8 cellular contexts compared by ENCODE assay signal in the genomic region with DNA sequence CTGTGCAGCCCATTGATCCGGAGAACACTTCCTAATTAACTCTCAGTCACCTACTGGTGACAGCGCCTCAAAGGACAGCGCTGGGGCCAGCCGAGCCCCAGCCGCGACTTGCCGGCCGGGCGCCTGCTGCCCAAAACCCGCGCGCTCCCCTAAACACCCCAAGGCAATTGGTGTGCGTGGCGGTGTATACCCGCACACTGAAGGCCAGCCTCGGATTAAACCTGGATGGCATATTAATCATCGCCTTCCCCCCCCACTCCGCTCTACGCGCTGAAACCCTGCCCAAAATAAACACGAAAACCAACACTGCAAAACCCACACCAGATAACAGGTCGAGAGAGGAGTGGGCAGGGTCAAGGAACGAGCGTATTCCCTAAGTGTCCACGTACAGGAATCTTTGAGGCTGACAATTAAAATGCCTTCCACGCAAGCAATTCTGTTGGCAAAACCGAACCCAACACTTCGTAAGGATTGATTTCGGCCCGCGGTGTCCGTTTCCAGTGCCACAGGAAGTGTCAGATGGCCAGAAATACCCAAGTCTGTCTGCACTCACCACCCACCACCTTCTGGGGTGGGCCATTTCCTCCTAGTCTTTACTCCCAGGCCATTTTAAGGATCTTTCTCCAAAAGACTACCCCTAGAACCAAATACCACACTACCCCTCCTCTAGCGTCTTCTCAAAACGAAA. TPM values are rescaled to one million over a fixed set of nuclear protein-coding genes. Genes with fewer than 3 reads are reported as not detected.
DNase-seq lines count a peak whose midpoint lies in the region; ATAC-seq, FAIRE-seq and TF ChIP-seq lines count a peak whose summit lies in the region.

No MANE protein-coding gene starts in this region.

- H3K36me3 ChIP-seq in K562 (ENCODE audit: control insufficient read depth, insufficient read depth, low read length) = peaks cover 28% of the 10 kb centered on the region

- H3K4me1 ChIP-seq in K562 (replicated peaks in 1 of 2; ENCODE audit: control insufficient read depth in 2 of 2, insufficient read depth in 2 of 2, low read length in 2 of 2) = peaks cover 32 to 69% of the 10 kb centered on the region in 2 experiments

- peak overlapping the region; percentile 91 to 92 for H3K9ac ChIP-seq in K562 (ENCODE audit: insufficient read depth in 1 of 2, low read depth in 2 of 2, low read length in 2 of 2)

- no peak overlapping the region for H2AFZ ChIP-seq in K562 (ENCODE audit: low read depth, low read length)

- H3K27ac ChIP-seq in HL-60 (replicated peaks) (peak overlapping the region; percentile 87), K562 (ENCODE audit: extremely low read depth, low read depth, low read length) (peak overlapping the region; percentile 88)

- H3K79me2 ChIP-seq in K562 (ENCODE audit: control insufficient read depth, insufficient read depth, low read length) = peaks cover 96% of the 10 kb centered on the region

- peak; percentile 54 for FAIRE-seq in K562 (lab: Jason Lieb, UNC)

- CTCF ChIA-PET in AG04449 (lab: Yijun Ruan, JAX) (no interaction called here), K562 (lab: Yijun Ruan, JAX; ENCODE audit: low intra/inter-chr PET ratio) (no interaction called here)

- TF ChIP-seq EP300 in K562 (IDR thresholded peaks at IDR 0.05; ENCODE audit: low read length) = no peak

- ATAC-seq in K562 (no peak), GM21360 (IDR thresholded peaks at IDR 0.05; ENCODE audit: unreplicated experiment) (no peak)

- POLR2A ChIA-PET in AG04449 (lab: Yijun Ruan, JAX) = interaction anchor here (0.6 to 1.3 kb wide), 2 partner anchors 77 to 364 kb away, joined by 3 read pairs; no protein-coding TSS in a partner anchor
- POLR2A ChIA-PET in K562 (lab: Yijun Ruan, JAX) = interaction anchor here (0.6 to 3.8 kb wide), 10 partner anchors 10 to 348 kb away, joined by 3 to 16 read pairs (median 4); no protein-coding TSS in a partner anchor

- TF ChIP-seq CTCF in AG04449 (IDR thresholded peaks at IDR 0.05; ENCODE audit: insufficient read depth, low read length, missing control alignments) (no peak), HL-60 (IDR thresholded peaks at IDR 0.05; ENCODE audit: insufficient read depth, low read length) (no peak), K562 (IDR thresholded peaks at IDR 0.05 in 2 of 3, conservative IDR thresholded peaks at IDR 0.05 in 1 of 3; ENCODE audit: insufficient read depth in 2 of 3, low read depth in 1 of 3, low read length in 3 of 3) (no peak)

- TSS peak; percentile 36 for BruUV-seq in K562 (replicated peaks; lab: Mats Ljungman, UMichigan)

- H4K20me1 ChIP-seq in K562 (replicated peaks; ENCODE audit: control insufficient read depth, insufficient read depth, low read length) = peaks cover 59% of the 10 kb centered on the region

- intact Hi-C loops in K562 (cut with micrococcal nuclease) = loop anchor here (10.0 kb wide), 1 partner anchor 80 kb away; no protein-coding TSS in a partner anchor

- H3K4me3 ChIP-seq in AG04449 (ENCODE audit: low read depth, low read length) (peak overlapping the region; percentile 61), HL-60 (replicated peaks; ENCODE audit: insufficient read depth, low read length) (peak overlapping the region; percentile 57), K562 (peak overlapping the region; percentile 70)

- H3K27me3 ChIP-seq in HL-60 (ENCODE audit: insufficient read depth, poor library complexity, severe bottlenecking) (no peaks in the 10 kb centered on the region), K562 (ENCODE audit: control insufficient read depth in 2 of 2, insufficient read depth in 2 of 2, low read length in 2 of 2) (no peaks in the 10 kb centered on the region)

- WGBS in K562 (ENCODE audit: insufficient coverage, low coverage, missing lambda C conversion rate) = under 1% methylated on average over 30 of the region's 34 CpGs

- no peak; the same call in 1 of the 2 replicates for TF ChIP-seq POLR2A in K562 (conservative IDR thresholded peaks at IDR 0.05)

- H3K9me3 ChIP-seq in K562 (replicated peaks; ENCODE audit: control insufficient read depth, insufficient read depth, low read depth, low read length) = no peaks in the 10 kb centered on the region

- in situ Hi-C loops in K562 (cut with MboI) = no loop called here

- DNase-seq in AG04449 (ENCODE audit: low read depth, low spot score) (no peak), HL-60 (ENCODE audit: low read depth in 1 of 2, low spot score in 1 of 2) (no peak), K562 (ENCODE audit: extremely low read depth in 1 of 4, low spot score in 3 of 4) (no peak), medulla oblongata (ENCODE audit: extremely low spot score) (peak; percentile 37), GOT3 (lab: John Stamatoyannopoulos, UW) (no peak), cortex of kidney (lab: John Stamatoyannopoulos, UW) (no peak), NCI-H2171 (lab: John Stamatoyannopoulos, UW) (no peak)

- peaks cover 3% of the 10 kb centered on the region for H3K9me1 ChIP-seq in K562 (ENCODE audit: control insufficient read depth, insufficient read depth, low read length)

- H3K4me2 ChIP-seq in K562 (ENCODE audit: insufficient read depth, low read length) = peak overlapping the region; percentile 86

- no peak for TF ChIP-seq RAD21 in K562 (CRISPR knock-in tag; conservative IDR thresholded peaks at IDR 0.05 in 1 of 2, IDR thresholded peaks at IDR 0.05 in 1 of 2)

TF ChIP-seq in K562, 482 proteins besides CTCF, POLR2A, EP300 and RAD21 (continues in another document):
- TF ChIP-seq RBFOX2 (IDR thresholded peaks at IDR 0.05; ENCODE audit: low read depth, low read length) = peak; percentile 77
- TF ChIP-seq CCNT2 (IDR thresholded peaks at IDR 0.05; ENCODE audit: borderline replicate concordance, extremely low read depth, insufficient read length, low read depth, low read length) = peak; percentile 3
- peak in 1 of 3 experiments; percentile 7 for TF ChIP-seq YY1 (IDR thresholded peaks at IDR 0.05; ENCODE audit: borderline replicate concordance in 1 of 3, control insufficient read depth in 1 of 3, extremely low read depth in 1 of 3, insufficient read depth in 3 of 3, insufficient read length in 1 of 3, insufficient replicate concordance in 2 of 3, low read depth in 1 of 3, low read length in 2 of 3)
- 0 out of 2 replicates have a peak, but pooled peaks have one; percentile 53 for TF ChIP-seq ETS1 (conservative IDR thresholded peaks at IDR 0.05; ENCODE audit: control insufficient read depth, low read depth, low read length)
- TF ChIP-seq ILF3 (IDR thresholded peaks at IDR 0.05; ENCODE audit: borderline replicate concordance) = no peak
- TF ChIP-seq, protein P1, sequence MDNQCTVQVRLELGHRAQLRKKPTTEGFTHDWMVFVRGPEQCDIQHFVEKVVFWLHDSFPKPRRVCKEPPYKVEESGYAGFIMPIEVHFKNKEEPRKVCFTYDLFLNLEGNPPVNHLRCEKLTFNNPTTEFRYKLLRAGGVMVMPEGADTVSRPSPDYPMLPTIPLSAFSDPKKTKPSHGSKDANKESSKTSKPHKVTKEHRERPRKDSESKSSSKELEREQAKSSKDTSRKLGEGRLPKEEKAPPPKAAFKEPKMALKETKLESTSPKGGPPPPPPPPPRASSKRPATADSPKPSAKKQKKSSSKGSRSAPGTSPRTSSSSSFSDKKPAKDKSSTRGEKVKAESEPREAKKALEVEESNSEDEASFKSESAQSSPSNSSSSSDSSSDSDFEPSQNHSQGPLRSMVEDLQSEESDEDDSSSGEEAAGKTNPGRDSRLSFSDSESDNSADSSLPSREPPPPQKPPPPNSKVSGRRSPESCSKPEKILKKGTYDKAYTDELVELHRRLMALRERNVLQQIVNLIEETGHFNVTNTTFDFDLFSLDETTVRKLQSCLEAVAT (IDR thresholded peaks at IDR 0.05) = 0 out of 4 replicates have a peak, but pooled peaks of 1 of the 2 experiments have one; percentile 11
- TF ChIP-seq MED1 (CRISPR knock-in tag; IDR thresholded peaks at IDR 0.05; ENCODE audit: borderline replicate concordance) = no peak
- peak; percentile 82 for TF ChIP-seq ZNF740 (CRISPR knock-in tag; IDR thresholded peaks at IDR 0.05)
- TF ChIP-seq ZNF740 (tag; IDR thresholded peaks at IDR 0.05) = no peak; a peak in 1 of 4 replicates
- peak; percentile 8 to 21; a peak in 1 of 4 replicates for TF ChIP-seq NRF1 (conservative IDR thresholded peaks at IDR 0.05 in 1 of 2, IDR thresholded peaks at IDR 0.05 in 1 of 2)

RNA-seq across cellular contexts. Expression of gene BCOR, which starts 2.7 kb away (rescaled TPM):
- 128 and 140 TPM in 2 replicates for total RNA-seq in K562 (2011; cell fraction: chromatin; rRNA removed; ENCODE audit: low replicate concordance)
- 71.6 and 74.4 TPM in 2 replicates for total RNA-seq in K562 (2011; cell fraction: nucleolus; rRNA removed)
- 97.0 and 135 TPM in 2 replicates for total RNA-seq in K562 (2011; cell fraction: nucleoplasm; rRNA removed)
- 73.7 and 76.0 TPM in 2 replicates for total RNA-seq in K562 (2014; rRNA removed)
- total RNA-seq in K562 (2014; rRNA removed; fragmentation: Illumina TruSeq; extraction: Trizol) = 37.6 and 37.9 TPM in 2 replicates
- total RNA-seq in K562 (2015; rRNA removed; fragmentation: Illumina TruSeq; extraction: Trizol) = 33.0 and 36.6 TPM in 2 replicates
- total RNA-seq in K562 (2021) = 98.3 and 113 TPM in 2 replicates
- 27.5 and 28.1 TPM in 2 replicates for polyA plus RNA-seq in K562 (2011; rRNA removed)
- 30.1 and 38.0 TPM in 2 replicates for polyA plus RNA-seq in K562 (2011; cell fraction: cytosol; rRNA removed)
- polyA plus RNA-seq in K562 (2011; cell fraction: nucleus; rRNA removed) = 64.0 and 93.7 TPM in 2 replicates
- polyA plus RNA-seq in K562 (2012) = 72.8 and 76.1 TPM in 2 replicates
- 88.1 and 98.5 TPM in 2 replicates for polyA plus RNA-seq in K562 (2014; fragmentation: Illumina TruSeq; extraction: Trizol)
- 10 to 100 TPM; 32.0 to 37.4 TPM for polyA plus RNA-seq in K562 (2014; fragmentation: Nextera tagmentation; extraction: Ambion mirVana)
- polyA plus RNA-seq in K562 (2014; rRNA removed) = 44.4 and 64.6 TPM in 2 replicates
- 40.5 and 49.5 TPM in 2 replicates for polyA minus RNA-seq in K562 (2011; rRNA and poly(A)+ RNA removed)
- polyA minus RNA-seq in K562 (2011; cell fraction: cytosol; rRNA and poly(A)+ RNA removed) = 105 and 120 TPM in 2 replicates
- polyA minus RNA-seq in K562 (2011; cell fraction: nucleus; rRNA and poly(A)+ RNA removed) = 36.9 and 50.0 TPM in 2 replicates
